ENCODE assay signal across 1 cellular context in the genomic region with DNA sequence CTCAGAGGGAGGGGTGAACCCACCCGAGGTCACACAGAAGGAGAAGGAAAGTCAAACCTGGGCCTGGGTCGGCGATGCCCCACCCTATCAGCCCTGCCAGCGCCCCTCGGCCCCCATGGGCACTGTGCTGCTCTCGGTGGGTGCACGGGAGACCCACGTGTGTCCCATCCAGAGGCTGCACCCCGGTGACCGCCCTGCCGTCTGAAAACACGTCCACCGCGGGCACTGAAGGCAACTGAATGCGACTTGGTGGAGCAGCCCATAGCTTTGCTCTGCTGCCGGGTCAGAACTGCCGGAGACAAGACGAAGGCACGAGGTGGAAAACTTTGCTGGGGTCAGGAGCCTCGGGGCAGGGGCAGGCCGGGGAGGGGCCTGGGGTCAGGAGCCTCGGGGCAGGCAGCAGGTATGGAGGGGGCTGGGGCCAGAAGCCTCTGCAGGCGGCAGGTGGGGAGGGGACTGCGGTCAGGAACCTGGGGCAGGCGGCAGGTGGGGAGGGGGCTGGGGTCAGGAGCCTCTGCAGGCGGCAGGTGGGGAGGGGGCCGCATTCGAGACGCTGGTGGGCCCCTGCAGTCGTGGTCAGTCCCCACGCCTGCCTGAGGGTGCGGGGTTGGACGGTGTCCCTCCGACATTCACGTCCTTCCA.
TF ChIP-seq lines count a peak whose summit lies in the region.

No MANE protein-coding gene starts in this region.

TF ChIP-seq in IMR-90, 13 proteins besides CTCF, POLR2A, EP300 and RAD21:
- TF ChIP-seq BHLHE40 (IDR thresholded peaks at IDR 0.05; ENCODE audit: low read depth, low read length) (no peak), FOS (IDR thresholded peaks at IDR 0.05; ENCODE audit: low read depth, low read length) (no peak), CHD1 (IDR thresholded peaks at IDR 0.05; ENCODE audit: low read depth, low read length) (no peak), NFE2L2 (IDR thresholded peaks at IDR 0.05; ENCODE audit: low read depth, low read length) (no peak), CEBPB (IDR thresholded peaks at IDR 0.05; ENCODE audit: low read depth, low read length) (no peak), MAFK (IDR thresholded peaks at IDR 0.05; ENCODE audit: low read depth, low read length) (no peak)
- TF ChIP-seq, protein P1, sequence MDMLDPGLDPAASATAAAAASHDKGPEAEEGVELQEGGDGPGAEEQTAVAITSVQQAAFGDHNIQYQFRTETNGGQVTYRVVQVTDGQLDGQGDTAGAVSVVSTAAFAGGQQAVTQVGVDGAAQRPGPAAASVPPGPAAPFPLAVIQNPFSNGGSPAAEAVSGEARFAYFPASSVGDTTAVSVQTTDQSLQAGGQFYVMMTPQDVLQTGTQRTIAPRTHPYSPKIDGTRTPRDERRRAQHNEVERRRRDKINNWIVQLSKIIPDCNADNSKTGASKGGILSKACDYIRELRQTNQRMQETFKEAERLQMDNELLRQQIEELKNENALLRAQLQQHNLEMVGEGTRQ (IDR thresholded peaks at IDR 0.05; ENCODE audit: low read depth, low read length) = no peak
- TF ChIP-seq, protein P2, sequence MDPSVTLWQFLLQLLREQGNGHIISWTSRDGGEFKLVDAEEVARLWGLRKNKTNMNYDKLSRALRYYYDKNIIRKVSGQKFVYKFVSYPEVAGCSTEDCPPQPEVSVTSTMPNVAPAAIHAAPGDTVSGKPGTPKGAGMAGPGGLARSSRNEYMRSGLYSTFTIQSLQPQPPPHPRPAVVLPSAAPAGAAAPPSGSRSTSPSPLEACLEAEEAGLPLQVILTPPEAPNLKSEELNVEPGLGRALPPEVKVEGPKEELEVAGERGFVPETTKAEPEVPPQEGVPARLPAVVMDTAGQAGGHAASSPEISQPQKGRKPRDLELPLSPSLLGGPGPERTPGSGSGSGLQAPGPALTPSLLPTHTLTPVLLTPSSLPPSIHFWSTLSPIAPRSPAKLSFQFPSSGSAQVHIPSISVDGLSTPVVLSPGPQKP (IDR thresholded peaks at IDR 0.05; ENCODE audit: borderline replicate concordance, low read depth, low read length) = no peak
TF ChIP-seq in IMR-90: peak in this region for 0.
